In genomic region chr7:100568936-100569844, GRCh38 we compare ENCODE assay signal across 8 cellular contexts. TPM values are rescaled to one million over a fixed set of nuclear protein-coding genes. Genes with fewer than 3 reads are reported as not detected.
DNase-seq lines count a peak whose midpoint lies in the region; ATAC-seq, FAIRE-seq and TF ChIP-seq lines count a peak whose summit lies in the region.

No MANE protein-coding gene starts in this region.

- H3K9me3 ChIP-seq in HUES48 (ENCODE audit: control insufficient read depth, insufficient read depth, low read length) (no peaks in the 10 kb centered on the region), kidney (ENCODE audit: control insufficient read depth in 1 of 2, low read length in 2 of 2) (no peaks in the 10 kb centered on the region)

- TF ChIP-seq CTCF in bronchial epithelial cell (IDR thresholded peaks at IDR 0.05; ENCODE audit: insufficient read depth, low read length, severe bottlenecking) (peak; percentile 54), kidney (IDR thresholded peaks at IDR 0.05; ENCODE audit: borderline replicate concordance, extremely low read depth, insufficient read depth) (peak; percentile 9)

- ATAC-seq in GM19397 (IDR thresholded peaks at IDR 0.05; ENCODE audit: unreplicated experiment) = no peak

- DNase-seq in DMS153 (lab: John Stamatoyannopoulos, UW) = peak; percentile 69
- peak in 4 of 5 experiments; percentile 35 to 58 (median 43) for DNase-seq in T-helper 2 cell
- no peak for DNase-seq in bronchial epithelial cell (ENCODE audit: low read depth)
- no peak for DNase-seq in kidney
- DNase-seq in stimulated activated CD4-positive, alpha-beta T cell treated with anti-CD3 and anti-CD28 coated beads, Interleukin-4, amount 100 ng/mL, for 24 hours = peak; percentile 50
- no peak for DNase-seq in SK-N-DZ (ENCODE audit: low spot score)

- H3K27ac ChIP-seq in HUES48 (ENCODE audit: low read depth, low read length) = peak overlapping the region; percentile 22
- peak overlapping the region in 1 of 2 donors; percentile 51 for H3K27ac ChIP-seq in kidney (ENCODE audit: low read depth in 2 of 2, low read length in 2 of 2)

- no peak overlapping the region for H3K9ac ChIP-seq in HUES48 (ENCODE audit: low read depth, low read length)
- peak overlapping the region in 1 of 2 donors; percentile 26 for H3K9ac ChIP-seq in kidney (ENCODE audit: low read length in 2 of 2)

- H3K4me3 ChIP-seq in HUES48 (ENCODE audit: low read depth, low read length) = peak overlapping the region; percentile 68
- peak overlapping the region; percentile 17 for H3K4me3 ChIP-seq in bronchial epithelial cell (ENCODE audit: low read depth, low read length)
- no peak overlapping the region for H3K4me3 ChIP-seq in kidney (ENCODE audit: low read length in 2 of 2)

- H3K27me3 ChIP-seq in HUES48 (ENCODE audit: control insufficient read depth, insufficient read depth, low read length) (no peaks in the 10 kb centered on the region), bronchial epithelial cell (ENCODE audit: control insufficient read depth, insufficient read depth, low read length) (no peaks in the 10 kb centered on the region)

- intact Hi-C loops in kidney (cut with DNase I) = no loop called here

- FAIRE-seq in bronchial epithelial cell (lab: Jason Lieb, UNC) = peak; percentile 60
- no peak for FAIRE-seq in kidney (lab: Jason Lieb, UNC)

- H3K36me3 ChIP-seq in HUES48 (ENCODE audit: control insufficient read depth, insufficient read depth, low read length) (no peaks in the 10 kb centered on the region), bronchial epithelial cell (ENCODE audit: control insufficient read depth, insufficient read depth, low read length) (peaks cover 5% of the 10 kb centered on the region), kidney (ENCODE audit: control insufficient read depth in 1 of 2, insufficient read depth in 2 of 2, low read length in 2 of 2) (no peaks in the 10 kb centered on the region)

- peaks cover 24% of the 10 kb centered on the region for H3K4me1 ChIP-seq in HUES48 (ENCODE audit: control insufficient read depth, insufficient read depth, low read length)
- peaks cover 0 to 4% of the 10 kb centered on the region in 2 donors for H3K4me1 ChIP-seq in kidney (ENCODE audit: control insufficient read depth in 1 of 2, insufficient read depth in 1 of 2, low read depth in 1 of 2, low read length in 2 of 2)

RNA-seq across cellular contexts. Expression of gene SAP25, which starts 4.5 kb away (rescaled TPM):
- not detected in 2 replicates for total RNA-seq in bronchial epithelial cell
- total RNA-seq in kidney = 9.8 TPM
- 5.7 TPM for polyA plus RNA-seq in kidney (ENCODE audit: insufficient read depth, low read depth, low replicate concordance)
- not detected in 2 replicates for polyA plus RNA-seq in SK-N-DZ (2014; cell fraction: cytosol; rRNA removed)
- 2.6 and 6.2 TPM in 2 replicates for polyA plus RNA-seq in SK-N-DZ (2014; cell fraction: nucleus; rRNA removed)

RNA-seq across cellular contexts. Expression of gene LRCH4, which starts 16.7 kb away (rescaled TPM):
- 3.9 and 8.2 TPM in 2 replicates for total RNA-seq in bronchial epithelial cell
- 62.9 TPM for total RNA-seq in kidney
- 23.2 TPM for polyA plus RNA-seq in kidney (ENCODE audit: insufficient read depth, low read depth, low replicate concordance)
- polyA plus RNA-seq in SK-N-DZ (2014; cell fraction: cytosol; rRNA removed) = 8.1 and 16.8 TPM in 2 replicates
- 91.4 and 122 TPM in 2 replicates for polyA plus RNA-seq in SK-N-DZ (2014; cell fraction: nucleus; rRNA removed)

RNA-seq across cellular contexts. Expression of gene FBXO24, which starts 16.9 kb away (rescaled TPM):
- total RNA-seq in bronchial epithelial cell (0.38 and 0.53 TPM in 2 replicates), kidney (0.60 TPM)
- 0.95 TPM for polyA plus RNA-seq in kidney (ENCODE audit: insufficient read depth, low read depth, low replicate concordance)
- polyA plus RNA-seq in SK-N-DZ (2014; cell fraction: cytosol; rRNA removed) = 0.50 and 1.3 TPM in 2 replicates
- 0.87 and 0.98 TPM in 2 replicates for polyA plus RNA-seq in SK-N-DZ (2014; cell fraction: nucleus; rRNA removed)

RNA-seq across cellular contexts. Expression of gene AGFG2, which starts 30.2 kb away (rescaled TPM):
- total RNA-seq in bronchial epithelial cell (1.3 and 2.3 TPM in 2 replicates), kidney (37.3 TPM)
- polyA plus RNA-seq in kidney (ENCODE audit: insufficient read depth, low read depth, low replicate concordance) = 24.3 TPM
- polyA plus RNA-seq in SK-N-DZ (2014; cell fraction: cytosol; rRNA removed) = 8.0 and 8.1 TPM in 2 replicates
- polyA plus RNA-seq in SK-N-DZ (2014; cell fraction: nucleus; rRNA removed) = 10.2 and 15.8 TPM in 2 replicates

RNA-seq across cellular contexts. Expression of gene PCOLCE, which starts 33.0 kb away (rescaled TPM):
- 0.38 and 0.53 TPM in 2 replicates for total RNA-seq in bronchial epithelial cell
- 51.5 TPM for total RNA-seq in kidney
- polyA plus RNA-seq in kidney (ENCODE audit: insufficient read depth, low read depth, low replicate concordance) = 42.9 TPM
- polyA plus RNA-seq in SK-N-DZ (2014; cell fraction: cytosol; rRNA removed) = 148 and 210 TPM in 2 replicates
- polyA plus RNA-seq in SK-N-DZ (2014; cell fraction: nucleus; rRNA removed) = 689 and 724 TPM in 2 replicates

Comparison
In these comparisons a context has a peak if more than half of its experiments do, and no peak if none do; other contexts are left out.
1. DNase-seq: peak in DMS153 (single experiment), T-helper 2 cell (4 of 5) and stimulated activated CD4-positive, alpha-beta T cell treated with anti-CD3 and anti-CD28 coated beads, Interleukin-4, amount 100 ng/mL, for 24 hours (single experiment); none in bronchial epithelial cell (single experiment), kidney (single experiment) and SK-N-DZ (single experiment).
2. H3K4me3 ChIP-seq: peak in HUES48 (single experiment) and bronchial epithelial cell (single experiment); none in kidney (0 of 2).